In the genomic region with DNA sequence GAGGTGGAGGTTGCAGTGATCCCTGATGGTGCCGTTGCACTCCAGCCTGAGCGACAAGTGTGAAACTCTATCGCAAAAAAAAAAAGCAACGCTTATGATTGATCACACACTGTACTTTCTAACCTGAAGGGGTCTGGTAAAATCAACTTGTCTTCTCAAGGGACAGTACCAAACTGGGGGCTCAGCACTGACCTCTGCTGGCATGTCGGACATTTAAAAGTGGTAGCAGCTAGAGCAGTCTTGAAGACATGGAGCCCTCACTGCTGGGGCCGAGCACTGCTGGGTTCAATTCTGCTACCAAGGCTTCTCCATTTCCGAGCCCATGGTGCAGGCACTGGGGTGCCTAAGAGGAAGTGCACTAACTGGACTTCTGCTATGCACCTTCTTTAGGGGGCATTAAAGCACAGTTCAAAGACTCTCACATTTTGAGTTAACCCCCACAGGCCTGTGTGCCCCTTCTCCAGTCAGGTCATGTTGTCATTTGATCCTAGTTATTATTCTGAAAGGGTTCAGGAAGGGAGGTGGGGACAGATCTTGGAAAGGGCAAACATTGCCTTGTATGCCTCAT, we compare ENCODE assay signal across 8 cellular contexts. TPM values are rescaled to one million over a fixed set of nuclear protein-coding genes. Genes with fewer than 3 reads are reported as not detected.
DNase-seq lines count a peak whose midpoint lies in the region; ATAC-seq and TF ChIP-seq lines count a peak whose summit lies in the region.

No MANE protein-coding gene starts in this region.

- no peaks in the 10 kb centered on the region for H3F3A ChIP-seq in DOHH2 (ENCODE audit: control insufficient read depth, insufficient read depth)

- H3K4me1 Mint-ChIP-seq in endodermal cell, result peaks cover 23% of the 10 kb centered on the region

- no peak overlapping the region for H3K27ac Mint-ChIP-seq in endodermal cell

- no peak overlapping the region for H3K4me3 Mint-ChIP-seq in endodermal cell

- no peaks in the 10 kb centered on the region for H4K20me1 ChIP-seq in DOHH2 (ENCODE audit: control insufficient read depth, insufficient read depth, low read depth, low read length)

- peaks cover 10% of the 10 kb centered on the region for H3K4me1 ChIP-seq in DOHH2 (ENCODE audit: control insufficient read depth, low read length)
- H3K4me1 ChIP-seq in Peyer's patch, result peaks cover 0 to 12% (median 1%) of the 10 kb centered on the region in 4 donors
- H3K4me1 ChIP-seq in endodermal cell (ENCODE audit: control insufficient read depth, insufficient read depth, low read length), result no peaks in the 10 kb centered on the region
- no peaks in the 10 kb centered on the region for H3K4me1 ChIP-seq in psoas muscle

- H3K4me3 ChIP-seq in DOHH2 (ENCODE audit: low read length) (no peak overlapping the region), Peyer's patch (no peak overlapping the region), endodermal cell (ENCODE audit: low read length) (no peak overlapping the region), psoas muscle (no peak overlapping the region)

- H3K36me3 ChIP-seq in DOHH2 (ENCODE audit: control insufficient read depth, low read length) (no peaks in the 10 kb centered on the region), Peyer's patch (no peaks in the 10 kb centered on the region), endodermal cell (ENCODE audit: control insufficient read depth, insufficient read depth, low read length) (peaks cover 17% of the 10 kb centered on the region), psoas muscle (ENCODE audit: insufficient read depth in 1 of 2, low read depth in 1 of 2) (no peaks in the 10 kb centered on the region)

- peak; percentile 62 for TF ChIP-seq CTCF in DOHH2 (IDR thresholded peaks at IDR 0.05; ENCODE audit: low read depth, low read length, poor library complexity, severe bottlenecking)
- TF ChIP-seq CTCF in Peyer's patch (IDR thresholded peaks at IDR 0.05), result peak in 3 of 6 experiments; percentile 20 to 32 (median 27)
- TF ChIP-seq CTCF in endodermal cell (conservative IDR thresholded peaks at IDR 0.05), result peak; percentile 75
- TF ChIP-seq CTCF in psoas muscle (IDR thresholded peaks at IDR 0.05), result peak; percentile 21

- H3K4me2 ChIP-seq in DOHH2 (ENCODE audit: low read length), result no peak overlapping the region

- 81 to 92% methylated on average over 4 to 7 of the region's 7 CpGs for WGBS in endodermal cell (ENCODE audit: insufficient coverage in 1 of 2, insufficient read length in 1 of 2), 2 experiments
- 76 to 81% (median 78%) methylated on average over 7 of the region's 7 CpGs for WGBS in psoas muscle, 3 donors

- no peaks in the 10 kb centered on the region for H3K9me2 ChIP-seq in DOHH2 (replicated peaks; ENCODE audit: control insufficient read depth, low read length)

- TF ChIP-seq POLR2A in Peyer's patch (IDR thresholded peaks at IDR 0.05), result no peak

- intact Hi-C loops in psoas muscle (cut with DNase I), result loop anchor here in 1 of 2 donors (5.0 kb wide), 1 partner anchor 63 kb away; a partner anchor contains a TSS

- no peaks in the 10 kb centered on the region for H3K27me3 Mint-ChIP-seq in endodermal cell (ENCODE audit: insufficient read depth)

- H3K27ac ChIP-seq in DOHH2 (ENCODE audit: low read depth, low read length), result no peak overlapping the region
- H3K27ac ChIP-seq in Peyer's patch, result no peak overlapping the region
- H3K27ac ChIP-seq in endodermal cell (ENCODE audit: low read depth, low read length), result no peak overlapping the region
- H3K27ac ChIP-seq in psoas muscle, result no peak overlapping the region

- H3K9me3 Mint-ChIP-seq in endodermal cell, result no peaks in the 10 kb centered on the region

- H3K9me3 ChIP-seq in DOHH2 (ENCODE audit: control insufficient read depth, insufficient read depth, low read length) (no peaks in the 10 kb centered on the region), Peyer's patch (no peaks in the 10 kb centered on the region), endodermal cell (ENCODE audit: control insufficient read depth, low read length) (no peaks in the 10 kb centered on the region), psoas muscle (no peaks in the 10 kb centered on the region)

- 0 out of 2 replicates have a peak, but pooled peaks cover 3% of the 10 kb centered on the region for H3K27me3 ChIP-seq in DOHH2 (ENCODE audit: control insufficient read depth, low read length)
- H3K27me3 ChIP-seq in Peyer's patch, result no peaks in the 10 kb centered on the region
- no peaks in the 10 kb centered on the region for H3K27me3 ChIP-seq in endodermal cell (ENCODE audit: control insufficient read depth, insufficient read depth, low read length, poor library complexity, severe bottlenecking)
- H3K27me3 ChIP-seq in psoas muscle (ENCODE audit: insufficient read depth in 3 of 3, low read length in 2 of 3), result no peaks in the 10 kb centered on the region

- no peak overlapping the region for H3K9ac ChIP-seq in endodermal cell (ENCODE audit: extremely low read depth, low read length, poor library complexity, severe bottlenecking)

- ATAC-seq in GM21515 (IDR thresholded peaks at IDR 0.05; ENCODE audit: unreplicated experiment) (peak; percentile 62), psoas muscle (peak in 3 of 4 donors; percentile 52 to 62 (median 54)), GM21367 (IDR thresholded peaks at IDR 0.05; ENCODE audit: unreplicated experiment) (no peak), HG02852 (IDR thresholded peaks at IDR 0.05; ENCODE audit: unreplicated experiment) (no peak)

- H3K36me3 Mint-ChIP-seq in endodermal cell (ENCODE audit: low read depth), result peaks cover 28% of the 10 kb centered on the region

- no peaks in the 10 kb centered on the region for H3K79me2 ChIP-seq in DOHH2 (ENCODE audit: control insufficient read depth, low read length)

- DNase-seq in Peyer's patch, result peak in 2 of 3 donors; percentile 25 to 74
- peak; percentile 88 for DNase-seq in endodermal cell
- peak; percentile 38 to 56 for DNase-seq in psoas muscle
- no peak for DNase-seq in activated CD4-positive, CD25-positive, alpha-beta regulatory T cell (lab: John Stamatoyannopoulos, UW)

RNA-seq across cellular contexts. Expression of a gene that starts 26.4 kb away (rescaled TPM):
- 1 to 10 TPM in 2 of 4 donors, under 1 TPM in 1, not detected in 1; 0.27 to 6.0 (median 2.5) TPM for total RNA-seq in Peyer's patch
- total RNA-seq in endodermal cell, result 1 to 10 TPM in 1 of 2 donors, under 1 TPM in 1; 0.55 to 1.1 TPM
- 1.7 TPM for polyA plus RNA-seq in endodermal cell (2013, experiment 1 of 2)
- polyA plus RNA-seq in endodermal cell (2013, experiment 2 of 2), result 2.0 TPM
- total RNA-seq in psoas muscle, result under 1 TPM in 1 of 4 donors, not detected in 3; 0.39 TPM
- under 1 TPM; 0.01 to 0.09 (median 0.04) TPM for polyA plus RNA-seq in psoas muscle

Comparison
In these comparisons a context has a peak if more than half of its experiments do, and no peak if none do; other contexts are left out.
1. ATAC-seq: peak in GM21515 (single experiment) and psoas muscle (3 of 4); none in GM21367 (single experiment) and HG02852 (single experiment).
2. DNase-seq: peak in Peyer's patch (2 of 3), endodermal cell (single experiment) and psoas muscle (2 of 2); none in activated CD4-positive, CD25-positive, alpha-beta regulatory T cell (0 of 4).